23 cellular contexts compared by ENCODE assay signal in genomic region chr2:118375907-118376306, GRCh38.
"Had no signal": no experiment of that assay in that cellular context is flagged by ENCODE, and none has a peak within 500 bp of the region (broad histone marks: within the 10 kb centered on the region; RNA-seq: fewer than 3 reads in every experiment).

No MANE protein-coding gene starts in this region.

- ATAC-seq: effector memory CD8-positive, alpha-beta T cell; esophagus mucosa; gastrocnemius medialis; heart right ventricle; left cardiac atrium; left lung; left ventricle myocardium superior; lower lobe of right lung; mucosa of descending colon had no signal

- FAIRE-seq: endometrium, islet of Langerhans, keratinocyte had no signal

- H3K4me3 ChIP-seq: colonic mucosa, esophagus squamous epithelium, gastrocnemius medialis, heart right ventricle, left lung, lower lobe of right lung, mucosa of descending colon had no signal

- H3K36me3 ChIP-seq: colonic mucosa, esophagus squamous epithelium, gastrocnemius medialis, heart right ventricle, left lung, lower lobe of right lung had no signal

- H3K4me1 ChIP-seq: colonic mucosa, esophagus squamous epithelium, gastrocnemius medialis, heart right ventricle, left lung, lower lobe of right lung had no signal

- H3K9me3 ChIP-seq: colonic mucosa, esophagus squamous epithelium, gastrocnemius medialis, heart right ventricle, left lung, lower lobe of right lung, mucosa of descending colon had no signal

- DNase-seq: colonic mucosa; cortex of kidney; effector CD8-positive, alpha-beta T cell; effector memory CD8-positive, alpha-beta T cell; endodermal cell; erythroblast; esophagus squamous epithelium; foreskin melanocyte; gastrocnemius medialis; glutamatergic neuron; heart right ventricle; hippocampal formation; left cardiac atrium; left lung; left ventricle myocardium superior; lower lobe of right lung; mesenchymal stem cell; mucosa of descending colon had no signal

- H3K27ac ChIP-seq: colonic mucosa, epithelial cell of prostate, esophagus squamous epithelium, gastrocnemius medialis, heart right ventricle, left lung, lower lobe of right lung had no signal

- H3K27me3 ChIP-seq: colonic mucosa, gastrocnemius medialis had no signal
